Comparison of ENCODE assay signal across 24 cellular contexts in genomic region chr20:53102361-53102760, GRCh38.
"Had no signal": no experiment of that assay in that cellular context is flagged by ENCODE, and none has a peak within 500 bp of the region (broad histone marks: within the 10 kb centered on the region; RNA-seq: fewer than 3 reads in every experiment).

No MANE protein-coding gene starts in this region.

- H3K4me3 ChIP-seq: colonic mucosa, esophagus squamous epithelium, gastrocnemius medialis, heart right ventricle, left lung, lung had no signal

- H3K27ac ChIP-seq: colonic mucosa, epithelial cell of prostate, esophagus squamous epithelium, gastrocnemius medialis, heart right ventricle, left lung had no signal

- H3K4me1 ChIP-seq: colonic mucosa, gastrocnemius medialis, left lung had no signal

- DNase-seq: colonic mucosa; cortex of kidney; effector CD8-positive, alpha-beta T cell; effector memory CD8-positive, alpha-beta T cell; endodermal cell; erythroblast; esophagus squamous epithelium; foreskin fibroblast; foreskin melanocyte; gastrocnemius medialis; glutamatergic neuron; head of caudate nucleus; heart right ventricle; hippocampal formation; left cardiac atrium; left lung; left ventricle myocardium superior; mammary epithelial cell; mesendoderm; midbrain had no signal

- H3K27me3 Mint-ChIP-seq: dendritic cell treated with granulocyte-macrophage colony-stimulating factor and Interleukin-4, amounts not matched to agents 40 ng/mL and 50 ng/mL, for 4 days; memory B cell had no signal

- H3K9me3 Mint-ChIP-seq: dendritic cell treated with granulocyte-macrophage colony-stimulating factor and Interleukin-4, amounts not matched to agents 40 ng/mL and 50 ng/mL, for 4 days; effector memory CD8-positive, alpha-beta T cell; endodermal cell; memory B cell had no signal

- H3K9me3 ChIP-seq: colonic mucosa, esophagus squamous epithelium, gastrocnemius medialis, heart right ventricle, left lung had no signal

- H3K36me3 ChIP-seq: colonic mucosa, esophagus squamous epithelium, gastrocnemius medialis, heart right ventricle, left lung had no signal

- H3K4me3 Mint-ChIP-seq: dendritic cell treated with granulocyte-macrophage colony-stimulating factor and Interleukin-4, amounts not matched to agents 40 ng/mL and 50 ng/mL, for 4 days; effector memory CD8-positive, alpha-beta T cell; endodermal cell; memory B cell had no signal

- H3K27ac Mint-ChIP-seq: dendritic cell treated with granulocyte-macrophage colony-stimulating factor and Interleukin-4, amounts not matched to agents 40 ng/mL and 50 ng/mL, for 4 days; effector memory CD8-positive, alpha-beta T cell; endodermal cell had no signal

- H3K36me3 Mint-ChIP-seq: memory B cell had no signal

- H3K27me3 ChIP-seq: colonic mucosa, esophagus squamous epithelium, gastrocnemius medialis, heart right ventricle, left lung had no signal
